In genomic region chr18:13369353-13369752, GRCh38 we compare ENCODE assay signal across 24 cellular contexts.
DNase-seq lines count a peak whose midpoint lies in the region; ATAC-seq, FAIRE-seq and TF ChIP-seq lines count a peak whose summit lies in the region.
"Had no signal": no experiment of that assay in that cellular context is flagged by ENCODE, and none has a peak within 500 bp of the region (broad histone marks: within the 10 kb centered on the region; RNA-seq: fewer than 3 reads in every experiment).

No MANE protein-coding gene starts in this region.

- TF ChIP-seq CTCF in HCT116 (IDR thresholded peaks at IDR 0.05 in 2 of 3, conservative IDR thresholded peaks at IDR 0.05 in 1 of 3; ENCODE audit: borderline replicate concordance in 1 of 3, insufficient read depth in 1 of 3, low read depth in 2 of 3, low read length in 2 of 3) (no peak), esophagus muscularis mucosa (IDR thresholded peaks at IDR 0.05) (no peak)

- no peak overlapping the region for H3K4me3 ChIP-seq in HCT116 (replicated peaks in 1 of 2; ENCODE audit: low read depth in 1 of 2, low read length in 2 of 2)
- H3K4me3 ChIP-seq in esophagus muscularis mucosa = no peak overlapping the region
- H3K4me3 ChIP-seq in small intestine (ENCODE audit: low read depth in 1 of 2, low read length in 2 of 2) = no peak overlapping the region
- H3K4me3 ChIP-seq: GM23248, K562, prostate gland, skin epidermis had no signal

- H3K36me3 ChIP-seq in HCT116 (ENCODE audit: control insufficient read depth in 1 of 2, insufficient read depth in 2 of 2, low read length in 2 of 2) (no peaks in the 10 kb centered on the region), esophagus muscularis mucosa (no peaks in the 10 kb centered on the region), small intestine (ENCODE audit: control insufficient read depth in 2 of 2, insufficient read depth in 2 of 2, low read length in 2 of 2) (no peaks in the 10 kb centered on the region)
- H3K36me3 ChIP-seq: BE2C, prostate gland had no signal

- FAIRE-seq in small intestine (lab: Jason Lieb, UNC) = no peak
- FAIRE-seq: A204.1, K562 had no signal

- H3K4me3 Mint-ChIP-seq in activated CD4-positive, alpha-beta T cell treated with anti-CD3 and anti-CD28 coated beads, Interleukin-2, amount 10 ng/mL, durations not matched to agents 24 days and 14 days = no peak overlapping the region
- no peak overlapping the region for H3K4me3 Mint-ChIP-seq in activated T-helper 1 cell treated with anti-CD3 and anti-CD28 coated beads, Interleukin-12 subunit alpha, Interleukin-12 subunit beta, Interleukin-2, Interleukin-4 antibody, amounts not matched to agents 30 ng/mL and 10 ng/mL and 1 ng/mL, durations not matched to agents 14 hours and 24 hours and 36 hours
- H3K4me3 Mint-ChIP-seq: central memory CD8-positive, alpha-beta T cell; type B pancreatic cell had no signal

- no peaks in the 10 kb centered on the region for H3K9me3 Mint-ChIP-seq in activated CD4-positive, alpha-beta T cell treated with anti-CD3 and anti-CD28 coated beads, Interleukin-2, amount 10 ng/mL, durations not matched to agents 24 days and 14 days
- no peaks in the 10 kb centered on the region for H3K9me3 Mint-ChIP-seq in activated T-helper 1 cell treated with anti-CD3 and anti-CD28 coated beads, Interleukin-12 subunit alpha, Interleukin-12 subunit beta, Interleukin-2, Interleukin-4 antibody, amounts not matched to agents 30 ng/mL and 10 ng/mL and 1 ng/mL, durations not matched to agents 14 hours and 24 hours and 36 hours
- H3K9me3 Mint-ChIP-seq: central memory CD8-positive, alpha-beta T cell; stimulated activated naive CD8-positive, alpha-beta T cell treated with anti-CD3 and anti-CD28 coated beads, Interleukin-15, amount 100 ng/mL, for 72 hours; type B pancreatic cell had no signal

- no peaks in the 10 kb centered on the region for H3K27me3 Mint-ChIP-seq in activated CD4-positive, alpha-beta T cell treated with anti-CD3 and anti-CD28 coated beads, Interleukin-2, amount 10 ng/mL, durations not matched to agents 24 days and 14 days
- H3K27me3 Mint-ChIP-seq in activated T-helper 1 cell treated with anti-CD3 and anti-CD28 coated beads, Interleukin-12 subunit alpha, Interleukin-12 subunit beta, Interleukin-2, Interleukin-4 antibody, amounts not matched to agents 30 ng/mL and 10 ng/mL and 1 ng/mL, durations not matched to agents 14 hours and 24 hours and 36 hours (ENCODE audit: insufficient read depth) = peaks cover 7% of the 10 kb centered on the region
- H3K27me3 Mint-ChIP-seq: stimulated activated naive CD8-positive, alpha-beta T cell treated with anti-CD3 and anti-CD28 coated beads, Interleukin-15, amount 100 ng/mL, for 72 hours had no signal

- BruUV-seq in HCT116 (replicated peaks; lab: Mats Ljungman, UMichigan) = no TSS peak

- no peak for TF ChIP-seq RAD21 in HCT116 (IDR thresholded peaks at IDR 0.05; ENCODE audit: low read depth)

- H3K4me1 ChIP-seq in HCT116 (ENCODE audit: control insufficient read depth in 1 of 2, insufficient read depth in 2 of 2, low read length in 2 of 2) (peaks cover 5 to 12% of the 10 kb centered on the region in 2 experiments), esophagus muscularis mucosa (peaks cover 4 to 46% (median 29%) of the 10 kb centered on the region in 4 donors), small intestine (ENCODE audit: control insufficient read depth in 2 of 2, insufficient read depth in 1 of 2, low read depth in 1 of 2, low read length in 1 of 2) (no peaks in the 10 kb centered on the region)

- H3K4me1 Mint-ChIP-seq in activated CD4-positive, alpha-beta T cell treated with anti-CD3 and anti-CD28 coated beads, Interleukin-2, amount 10 ng/mL, durations not matched to agents 24 days and 14 days = peaks cover 37% of the 10 kb centered on the region
- H3K4me1 Mint-ChIP-seq in activated T-helper 1 cell treated with anti-CD3 and anti-CD28 coated beads, Interleukin-12 subunit alpha, Interleukin-12 subunit beta, Interleukin-2, Interleukin-4 antibody, amounts not matched to agents 30 ng/mL and 10 ng/mL and 1 ng/mL, durations not matched to agents 14 hours and 24 hours and 36 hours (ENCODE audit: low read depth) = peaks cover 42% of the 10 kb centered on the region

- CTCF ChIA-PET in HCT116 (lab: Charles Lee) = no interaction called here

- no peak overlapping the region for H2AFZ ChIP-seq in HCT116 (ENCODE audit: low read depth, low read length, poor library complexity, severe bottlenecking)
- H2AFZ ChIP-seq: GM23248 had no signal

- POLR2A ChIA-PET in HCT116 (lab: Charles Lee) = no interaction called here

- peaks cover 8% of the 10 kb centered on the region; the same call in 1 of the 2 replicates for H3K27me3 ChIP-seq in HCT116 (ENCODE audit: insufficient read depth, low read length)
- no peaks in the 10 kb centered on the region for H3K27me3 ChIP-seq in esophagus muscularis mucosa
- H3K27me3 ChIP-seq in small intestine (ENCODE audit: control insufficient read depth in 2 of 2, insufficient read depth in 2 of 2, low read length in 2 of 2) = no peaks in the 10 kb centered on the region
- H3K27me3 ChIP-seq: BE2C had no signal

- no peak for ATAC-seq in HCT116
- ATAC-seq: stimulated activated naive CD8-positive, alpha-beta T cell treated with anti-CD3 and anti-CD28 coated beads, Interleukin-15, amount 100 ng/mL, for 72 hours had no signal

- TF ChIP-seq POLR2A in HCT116 (IDR thresholded peaks at IDR 0.05; ENCODE audit: borderline replicate concordance, extremely low read depth, insufficient read depth, insufficient read length) (no peak), esophagus muscularis mucosa (IDR thresholded peaks at IDR 0.05; ENCODE audit: low read depth) (no peak)

- no peak for DNase-seq in activated CD4-positive, alpha-beta T cell treated with anti-CD3 and anti-CD28 coated beads, Interleukin-2, amount 10 ng/mL, durations not matched to agents 24 days and 14 days
- no peak for DNase-seq in activated CD4-positive, alpha-beta T cell treated with anti-CD3 and anti-CD28 coated beads, Interleukin-2, amount 50 U/mL, for 4 hours
- DNase-seq in HCT116 (ENCODE audit: low read depth, low spot score) (no peak), esophagus muscularis mucosa (ENCODE audit: extremely low spot score) (peak; percentile 47), small intestine (no peak), DMS114 treated with DMSO at 0.1 percent for 48 hours (lab: John Stamatoyannopoulos, UW; ENCODE audit: unreplicated experiment) (no peak), NCI-H345 (lab: John Stamatoyannopoulos, UW) (no peak)
- no peak for DNase-seq in activated T-helper 1 cell treated with anti-CD3 and anti-CD28 coated beads, Interleukin-12 subunit alpha, Interleukin-12 subunit beta, Interleukin-2, Interleukin-4 antibody, amounts not matched to agents 30 ng/mL and 10 ng/mL and 1 ng/mL, durations not matched to agents 14 hours and 24 hours and 36 hours (ENCODE audit: low spot score)
- DNase-seq: activated CD4-positive, alpha-beta T cell treated with anti-CD3 and anti-CD28 coated beads for 1 hour; activated CD8-positive, alpha-beta memory T cell treated with anti-CD3 and anti-CD28 coated beads, Interleukin-2, amount 50 U/mL, for 48 hours; DMS 273 treated with DMSO at 0.1 percent for 48 hours; effector memory CD4-positive, alpha-beta T cell; GDM1; GM23248; mesenchymal stem cell; NCI-H2171 treated with DMSO at 0.1 percent for 48 hours; stimulated activated naive CD8-positive, alpha-beta T cell treated with anti-CD3 and anti-CD28 coated beads, Interleukin-15, amount 100 ng/mL, for 72 hours had no signal

- no peak for TF ChIP-seq EP300 in esophagus muscularis mucosa (IDR thresholded peaks at IDR 0.05)

- H3K79me2 ChIP-seq in HCT116 (ENCODE audit: insufficient read depth, low read length) = no peaks in the 10 kb centered on the region

- no peak overlapping the region for H3K27ac ChIP-seq in HCT116 (ENCODE audit: low read depth, low read length)
- no peak overlapping the region for H3K27ac ChIP-seq in esophagus muscularis mucosa (replicated peaks in 1 of 4)
- peak overlapping the region; percentile 34 to 59 for H3K27ac ChIP-seq in small intestine (ENCODE audit: low read depth in 1 of 2, low read length in 1 of 2)
- H3K27ac ChIP-seq: GM23248 had no signal

- H3K4me2 ChIP-seq in HCT116 (ENCODE audit: low read length) = peak overlapping the region; percentile 10; the same call in 1 of the 2 replicates

- RAD21 ChIA-PET in HCT116 (lab: Charles Lee; ENCODE audit: low non-redundant PET in 1 of 2, low total read pairs in 2 of 2, uncharacterized antibody in 2 of 2, unreplicated experiment in 2 of 2) = no interaction called here

- 84% methylated on average over 9 of the region's 9 CpGs for WGBS in esophagus muscularis mucosa
- 36 to 60% (median 43%) methylated on average over 9 of the region's 9 CpGs for WGBS in small intestine, 3 donors

- no peaks in the 10 kb centered on the region for H3K9me3 ChIP-seq in HCT116 (ENCODE audit: control insufficient read depth in 1 of 2, insufficient read depth in 1 of 2, low read depth in 1 of 2, low read length in 2 of 2)
- H3K9me3 ChIP-seq in esophagus muscularis mucosa = no peaks in the 10 kb centered on the region
- no peaks in the 10 kb centered on the region for H3K9me3 ChIP-seq in small intestine (ENCODE audit: control insufficient read depth, low read depth)
- H3K9me3 ChIP-seq: BE2C, prostate gland had no signal

- H3K36me3 Mint-ChIP-seq in activated CD4-positive, alpha-beta T cell treated with anti-CD3 and anti-CD28 coated beads, Interleukin-2, amount 10 ng/mL, durations not matched to agents 24 days and 14 days (ENCODE audit: low read depth) = no peaks in the 10 kb centered on the region
- H3K36me3 Mint-ChIP-seq in activated T-helper 1 cell treated with anti-CD3 and anti-CD28 coated beads, Interleukin-12 subunit alpha, Interleukin-12 subunit beta, Interleukin-2, Interleukin-4 antibody, amounts not matched to agents 30 ng/mL and 10 ng/mL and 1 ng/mL, durations not matched to agents 14 hours and 24 hours and 36 hours (ENCODE audit: low read depth) = no peaks in the 10 kb centered on the region
- H3K36me3 Mint-ChIP-seq: type B pancreatic cell had no signal

- H3K27ac Mint-ChIP-seq in activated CD4-positive, alpha-beta T cell treated with anti-CD3 and anti-CD28 coated beads, Interleukin-2, amount 10 ng/mL, durations not matched to agents 24 days and 14 days = peak overlapping the region; percentile 8
- H3K27ac Mint-ChIP-seq in activated T-helper 1 cell treated with anti-CD3 and anti-CD28 coated beads, Interleukin-12 subunit alpha, Interleukin-12 subunit beta, Interleukin-2, Interleukin-4 antibody, amounts not matched to agents 30 ng/mL and 10 ng/mL and 1 ng/mL, durations not matched to agents 14 hours and 24 hours and 36 hours = no peak overlapping the region
- H3K27ac Mint-ChIP-seq: type B pancreatic cell had no signal

- no peak overlapping the region for H3K9ac ChIP-seq in HCT116 (ENCODE audit: low read length)
- H3K9ac ChIP-seq: GM23248 had no signal

- intact Hi-C loops in activated CD4-positive, alpha-beta T cell treated with anti-CD3 and anti-CD28 coated beads, Interleukin-2, amount 10 ng/mL, durations not matched to agents 24 days and 14 days (cut with micrococcal nuclease) = no loop called here
- intact Hi-C loops in HCT116 (cut with micrococcal nuclease) (no loop called here), esophagus muscularis mucosa (cut with DNase I) (no loop called here)
- intact Hi-C loops in activated T-helper 1 cell treated with anti-CD3 and anti-CD28 coated beads, Interleukin-12 subunit alpha, Interleukin-12 subunit beta, Interleukin-2, Interleukin-4 antibody, amounts not matched to agents 30 ng/mL and 10 ng/mL and 1 ng/mL, durations not matched to agents 14 hours and 24 hours and 36 hours (cut with micrococcal nuclease) = no loop called here

- no peaks in the 10 kb centered on the region for H4K20me1 ChIP-seq in HCT116 (ENCODE audit: insufficient read depth)

- H3K9me2 ChIP-seq in HCT116 (ENCODE audit: insufficient read depth) = no peaks in the 10 kb centered on the region

Comparison
In these comparisons a context has a peak if more than half of its experiments do, and no peak if none do; other contexts are left out.
1. H3K27ac ChIP-seq: peak in small intestine (2 of 2); none in HCT116 (single experiment) and esophagus muscularis mucosa (0 of 4).